1 cellular context compared by ENCODE assay signal in the genomic region with DNA sequence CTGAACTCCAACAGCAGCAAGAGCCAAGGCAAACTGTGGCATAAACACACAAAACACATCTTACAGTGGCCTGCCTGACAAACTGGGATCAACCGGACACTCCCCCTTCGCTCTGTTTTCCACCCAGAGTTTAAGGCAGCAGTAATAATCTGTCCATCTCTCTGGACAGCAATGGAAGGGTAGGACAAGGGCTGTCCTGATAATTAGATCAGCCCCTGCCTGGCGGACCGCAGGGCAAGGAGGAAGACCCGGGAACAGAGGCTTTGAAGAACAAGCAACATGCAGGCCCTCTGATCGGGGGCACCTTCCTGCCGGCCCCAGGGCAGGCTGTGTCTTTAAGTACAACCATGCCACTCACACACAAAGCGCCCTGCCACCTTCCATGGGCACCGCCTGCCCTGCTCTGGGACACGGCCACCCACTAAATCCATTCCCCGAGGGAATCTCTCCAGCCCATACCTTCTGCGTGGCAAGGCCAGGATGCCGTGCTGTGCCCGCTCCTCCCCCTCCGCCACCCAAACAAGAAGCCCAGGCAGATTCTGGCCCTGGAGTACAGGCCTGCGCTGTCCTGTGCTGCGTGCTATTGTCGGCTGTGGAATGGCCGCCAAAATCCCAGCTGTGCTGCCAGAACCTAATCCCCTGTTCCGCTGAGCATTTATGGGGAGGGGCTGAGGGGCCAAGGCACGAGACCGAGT.
TF ChIP-seq lines count a peak whose summit lies in the region.

No MANE protein-coding gene starts in this region.

TF ChIP-seq in HepG2, 621 proteins besides CTCF, POLR2A, EP300 and RAD21 (continued from another document):
- TF ChIP-seq ZFX (CRISPR knock-in tag; IDR thresholded peaks at IDR 0.05; ENCODE audit: low read depth), result peak; percentile 67
- no peak for TF ChIP-seq PTBP1 (IDR thresholded peaks at IDR 0.05; ENCODE audit: low read depth, low read length, poor library complexity, severe bottlenecking)
- TF ChIP-seq WIZ (CRISPR knock-in tag; IDR thresholded peaks at IDR 0.05), result 0 out of 2 replicates have a peak, but pooled peaks have one; percentile 25
- TF ChIP-seq POLR2G (IDR thresholded peaks at IDR 0.05; ENCODE audit: low read depth, low read length), result peak; percentile 51
- 0 out of 2 replicates have a peak, but pooled peaks have one; percentile 8 for TF ChIP-seq ZNF264 (CRISPR knock-in tag; IDR thresholded peaks at IDR 0.05)
- TF ChIP-seq, protein P1, sequence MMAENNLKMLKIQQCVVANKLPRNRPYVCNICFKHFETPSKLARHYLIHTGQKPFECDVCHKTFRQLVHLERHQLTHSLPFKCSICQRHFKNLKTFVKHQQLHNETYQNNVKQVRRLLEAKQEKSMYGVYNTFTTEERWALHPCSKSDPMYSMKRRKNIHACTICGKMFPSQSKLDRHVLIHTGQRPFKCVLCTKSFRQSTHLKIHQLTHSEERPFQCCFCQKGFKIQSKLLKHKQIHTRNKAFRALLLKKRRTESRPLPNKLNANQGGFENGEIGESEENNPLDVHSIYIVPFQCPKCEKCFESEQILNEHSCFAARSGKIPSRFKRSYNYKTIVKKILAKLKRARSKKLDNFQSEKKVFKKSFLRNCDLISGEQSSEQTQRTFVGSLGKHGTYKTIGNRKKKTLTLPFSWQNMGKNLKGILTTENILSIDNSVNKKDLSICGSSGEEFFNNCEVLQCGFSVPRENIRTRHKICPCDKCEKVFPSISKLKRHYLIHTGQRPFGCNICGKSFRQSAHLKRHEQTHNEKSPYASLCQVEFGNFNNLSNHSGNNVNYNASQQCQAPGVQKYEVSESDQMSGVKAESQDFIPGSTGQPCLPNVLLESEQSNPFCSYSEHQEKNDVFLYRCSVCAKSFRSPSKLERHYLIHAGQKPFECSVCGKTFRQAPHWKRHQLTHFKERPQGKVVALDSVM (CRISPR knock-in tag; IDR thresholded peaks at IDR 0.05), result peak; percentile 4; the same call in 1 of the 2 replicates
TF ChIP-seq in HepG2: peak in this region for 54.
